19 cellular contexts compared by ENCODE assay signal in genomic region chr6:71194730-71195129, GRCh38.
DNase-seq lines count a peak whose midpoint lies in the region; ATAC-seq and TF ChIP-seq lines count a peak whose summit lies in the region.
"Had no signal": no experiment of that assay in that cellular context is flagged by ENCODE, and none has a peak within 500 bp of the region (broad histone marks: within the 10 kb centered on the region; RNA-seq: fewer than 3 reads in every experiment).

No MANE protein-coding gene starts in this region.

- H3K4me3 ChIP-seq in skeletal muscle cell (ENCODE audit: low read depth, low read length) = no peak overlapping the region
- H3K4me3 ChIP-seq in gastrocnemius medialis = no peak overlapping the region
- H3K4me3 ChIP-seq: right atrium auricular region had no signal

- H3K4me1 ChIP-seq in gastrocnemius medialis = no peaks in the 10 kb centered on the region
- H3K4me1 ChIP-seq: right atrium auricular region had no signal

- DNase-seq in Daoy (ENCODE audit: low read depth) (peak; percentile 28), RPMI7951 (ENCODE audit: low read depth) (peak; percentile 46), fibroblast of gingiva (ENCODE audit: low read depth) (peak; percentile 86), skeletal muscle cell (ENCODE audit: low read depth) (peak; percentile 56), gastrocnemius medialis (no peak)
- DNase-seq: activated CD4-positive, alpha-beta T cell treated with anti-CD3 and anti-CD28 coated beads for 36 hours; activated naive CD8-positive, alpha-beta T cell treated with anti-CD3 and anti-CD28 coated beads, Interleukin-2, amount 10 ng/mL, durations not matched to agents 7 days and 5 days; Calu3; left colon; NCI-H1417; NCI-H524; stimulated activated CD4-positive, alpha-beta T cell treated with anti-CD3 and anti-CD28 coated beads, Interleukin-4, amount 100 ng/mL, for 24 hours; stimulated activated naive B cell treated with anti-CD40 and anti-IgM and Interleukin-4, amounts not matched to agents 10 μg/mL and 1 μg/mL and 100 μg/mL, for 72 hours; T-helper 17 cell had no signal

- no peaks in the 10 kb centered on the region for H3K36me3 ChIP-seq in gastrocnemius medialis
- H3K36me3 ChIP-seq: right atrium auricular region had no signal

- no peaks in the 10 kb centered on the region for H3K27me3 ChIP-seq in gastrocnemius medialis
- H3K27me3 ChIP-seq: right atrium auricular region had no signal

- intact Hi-C loops in gastrocnemius medialis (cut with DNase I; ENCODE audit: low total_unique reads) = no loop called here

- no peak for ATAC-seq in GM18517 (IDR thresholded peaks at IDR 0.05; ENCODE audit: unreplicated experiment)
- ATAC-seq in HG03039 (IDR thresholded peaks at IDR 0.05; ENCODE audit: unreplicated experiment) = no peak
- no peak for ATAC-seq in gastrocnemius medialis
- ATAC-seq: activated CD4-positive, alpha-beta T cell treated with anti-CD3 and anti-CD28 coated beads for 36 hours; left colon; natural killer cell treated with Interleukin-12 subunit alpha and Interleukin-12 subunit beta and Interleukin-15 and Interleukin-18, amount 100 ng/mL, for 72 hours; Panc1; stimulated activated naive B cell treated with anti-CD40 and anti-IgM and Interleukin-4, amounts not matched to agents 10 μg/mL and 1 μg/mL and 100 μg/mL, for 72 hours; T-helper 17 cell had no signal

- TF ChIP-seq CTCF in gastrocnemius medialis (IDR thresholded peaks at IDR 0.05 in 4 of 5, conservative IDR thresholded peaks at IDR 0.05 in 1 of 5) = no peak

- H3K9me3 ChIP-seq in gastrocnemius medialis = no peaks in the 10 kb centered on the region
- H3K9me3 ChIP-seq: right atrium auricular region had no signal

- TF ChIP-seq POLR2A in gastrocnemius medialis (IDR thresholded peaks at IDR 0.05) = no peak

- in situ Hi-C loops in gastrocnemius medialis (cut with MboI; ENCODE audit: low sequenced_read_pairs in 4 of 4) = loop anchor here in 1 of 4 donors (5.0 to 25.0 kb wide), 2 partner anchors 153 to 318 kb away; no protein-coding TSS in a partner anchor

- no peak overlapping the region for H3K27ac ChIP-seq in gastrocnemius medialis
- H3K27ac ChIP-seq: right atrium auricular region had no signal

Comparison
In these comparisons a context has a peak if more than half of its experiments do, and no peak if none do; other contexts are left out.
1. DNase-seq: peak in Daoy (single experiment), RPMI7951 (single experiment), fibroblast of gingiva (single experiment) and skeletal muscle cell (single experiment); none in gastrocnemius medialis (0 of 2).